8 cellular contexts compared by ENCODE assay signal in the genomic region with DNA sequence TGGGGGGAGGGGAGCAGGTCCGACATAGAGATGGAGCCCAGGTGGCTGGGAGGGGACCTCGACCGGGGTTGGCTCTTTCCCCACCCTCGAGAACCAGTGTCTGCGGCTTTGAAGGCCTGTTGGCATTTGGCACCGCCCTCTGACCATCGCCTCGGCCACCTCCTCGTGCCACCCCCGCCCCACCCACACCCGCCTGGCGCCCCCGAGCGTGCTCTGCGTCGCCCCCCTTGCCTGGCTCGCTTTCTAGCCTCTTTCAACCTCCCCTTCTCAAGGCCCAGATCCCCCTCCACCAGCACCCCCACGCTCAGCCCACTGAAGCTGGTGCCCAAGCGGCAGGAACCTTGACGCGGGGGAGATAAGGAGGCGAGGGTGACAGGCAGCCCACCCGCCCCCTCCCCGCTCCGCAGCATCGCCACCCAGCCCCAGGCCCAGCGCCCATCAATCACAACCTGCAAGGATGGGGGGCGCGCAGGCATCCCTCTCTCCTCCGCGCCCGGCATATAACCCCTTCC. TPM values are rescaled to one million over a fixed set of nuclear protein-coding genes. Genes with fewer than 3 reads are reported as not detected.
DNase-seq lines count a peak whose midpoint lies in the region; ATAC-seq and TF ChIP-seq lines count a peak whose summit lies in the region.

No MANE protein-coding gene starts in this region.

- in situ Hi-C loops in GM13977 (cut with MboI; ENCODE audit: low pct_unique_long_range_greater_than_20kb, low sequenced_read_pairs, unreplicated experiment), result no loop called here

- H3K4me3 Mint-ChIP-seq in T-helper 2 cell treated with Interferon-gamma antibody and Interleukin-4, amounts not matched to agents 5 μg/mL and 100 μg/mL, for 36 hours, result peak overlapping the region; percentile 82

- WGBS in psoas muscle, 3 donors, result 1 to 3% (median 1%) methylated on average over 18 to 32 of the region's 32 CpGs

- peak overlapping the region; percentile 44 for H3K27ac Mint-ChIP-seq in T-helper 2 cell treated with Interferon-gamma antibody and Interleukin-4, amounts not matched to agents 5 μg/mL and 100 μg/mL, for 36 hours

- DNase-seq in AG08395 (ENCODE audit: low spot score) (peak; percentile 57), GM13977 (ENCODE audit: low spot score) (peak; percentile 64), fibroblast of pulmonary artery (ENCODE audit: low read depth) (no peak), psoas muscle (peak; percentile 76 to 87), T1000 (lab: John Stamatoyannopoulos, UW) (no peak)
- no peak for DNase-seq in T-helper 2 cell treated with Interferon-gamma antibody and Interleukin-4, amounts not matched to agents 5 μg/mL and 100 μg/mL, for 36 hours (ENCODE audit: low spot score)

- H3K4me1 Mint-ChIP-seq in T-helper 2 cell treated with Interferon-gamma antibody and Interleukin-4, amounts not matched to agents 5 μg/mL and 100 μg/mL, for 36 hours (ENCODE audit: low read depth), result peaks cover 38% of the 10 kb centered on the region

- peak overlapping the region; percentile 77 for H3K4me3 ChIP-seq in fibroblast of pulmonary artery (replicated peaks; ENCODE audit: low read depth, low read length)
- H3K4me3 ChIP-seq in psoas muscle, result peak overlapping the region; percentile 90

- ATAC-seq in psoas muscle, result peak; percentile 30 to 43 (median 36)
- no peak for ATAC-seq in HG03039 (IDR thresholded peaks at IDR 0.05; ENCODE audit: unreplicated experiment)
- ATAC-seq in HG03196 (IDR thresholded peaks at IDR 0.05; ENCODE audit: unreplicated experiment), result no peak

- peaks cover 23% of the 10 kb centered on the region for H3K36me3 Mint-ChIP-seq in T-helper 2 cell treated with Interferon-gamma antibody and Interleukin-4, amounts not matched to agents 5 μg/mL and 100 μg/mL, for 36 hours (ENCODE audit: low read depth)

- H3K36me3 ChIP-seq in psoas muscle (ENCODE audit: insufficient read depth in 1 of 2, low read depth in 1 of 2), result peaks cover 0 to 21% of the 10 kb centered on the region in 2 donors

- no peaks in the 10 kb centered on the region for H3K9me3 ChIP-seq in psoas muscle

- no peaks in the 10 kb centered on the region for H3K9me3 Mint-ChIP-seq in T-helper 2 cell treated with Interferon-gamma antibody and Interleukin-4, amounts not matched to agents 5 μg/mL and 100 μg/mL, for 36 hours

- intact Hi-C loops in psoas muscle (cut with DNase I), result no loop called here

- peaks cover 42% of the 10 kb centered on the region for H3K4me1 ChIP-seq in psoas muscle

- no peaks in the 10 kb centered on the region for H3K27me3 ChIP-seq in psoas muscle (ENCODE audit: insufficient read depth in 3 of 3, low read length in 2 of 3)

- peak overlapping the region; percentile 97 for H3K27ac ChIP-seq in psoas muscle

- no peaks in the 10 kb centered on the region for H3K27me3 Mint-ChIP-seq in T-helper 2 cell treated with Interferon-gamma antibody and Interleukin-4, amounts not matched to agents 5 μg/mL and 100 μg/mL, for 36 hours (ENCODE audit: low read depth)

- no peak for TF ChIP-seq CTCF in GM13977 (IDR thresholded peaks at IDR 0.05; ENCODE audit: extremely low read depth, insufficient read depth, missing control alignments)
- TF ChIP-seq CTCF in fibroblast of pulmonary artery (IDR thresholded peaks at IDR 0.05; ENCODE audit: low read length, missing control alignments), result no peak
- TF ChIP-seq CTCF in psoas muscle (IDR thresholded peaks at IDR 0.05), result no peak

RNA-seq across cellular contexts. Expression of a gene that starts 0.6 kb away (rescaled TPM):
- total RNA-seq in psoas muscle, result 100 to 1,000 TPM; 209 to 274 (median 226) TPM
- polyA plus RNA-seq in psoas muscle, result 100 to 1,000 TPM in 2 of 3 donors, 10 to 100 TPM in 1; 88.2 to 196 (median 149) TPM

RNA-seq across cellular contexts. Expression of a gene that starts 3.2 kb away (rescaled TPM):
- 1,000 to 10,000 TPM; 1,146 to 1,520 (median 1,371) TPM for total RNA-seq in psoas muscle
- polyA plus RNA-seq in psoas muscle, result 1,000 to 10,000 TPM; 2,244 to 3,039 (median 2,565) TPM

RNA-seq across cellular contexts. Expression of a gene that starts 28.9 kb away (rescaled TPM):
- total RNA-seq in psoas muscle, result 1 to 10 TPM in 1 of 4 donors, under 1 TPM in 2, not detected in 1; 0.07 to 1.2 (median 0.38) TPM
- polyA plus RNA-seq in psoas muscle, result under 1 TPM; 0.13 to 0.35 (median 0.29) TPM

RNA-seq across cellular contexts. Expression of a gene that starts 30.9 kb away (rescaled TPM):
- 1 to 10 TPM in 1 of 4 donors, under 1 TPM in 2, not detected in 1; 0.15 to 1.0 (median 0.15) TPM for total RNA-seq in psoas muscle
- not detected for polyA plus RNA-seq in psoas muscle

RNA-seq across cellular contexts. Expression of a gene that starts 45.4 kb away (rescaled TPM):
- total RNA-seq in psoas muscle, result 1 to 10 TPM; 2.3 to 9.2 (median 2.7) TPM
- 1 to 10 TPM; 2.7 to 3.9 (median 3.3) TPM for polyA plus RNA-seq in psoas muscle

Comparison
In these comparisons a context has a peak if more than half of its experiments do, and no peak if none do; other contexts are left out.
1. DNase-seq: peak in AG08395 (single experiment), GM13977 (single experiment) and psoas muscle (2 of 2); none in T-helper 2 cell treated with Interferon-gamma antibody and Interleukin-4, amounts not matched to agents 5 μg/mL and 100 μg/mL, for 36 hours (single experiment), fibroblast of pulmonary artery (single experiment) and T1000 (single experiment).
2. ATAC-seq: peak in psoas muscle (4 of 4); none in HG03039 (single experiment) and HG03196 (single experiment).